Comparison of ENCODE assay signal across 16 cellular contexts in genomic region chr16:68901910-68902309, GRCh38. TPM values are rescaled to one million over a fixed set of nuclear protein-coding genes. Genes with fewer than 3 reads are reported as not detected.
DNase-seq lines count a peak whose midpoint lies in the region; ATAC-seq and TF ChIP-seq lines count a peak whose summit lies in the region.
"Had no signal": no experiment of that assay in that cellular context is flagged by ENCODE, and none has a peak within 500 bp of the region (broad histone marks: within the 10 kb centered on the region; RNA-seq: fewer than 3 reads in every experiment).

No MANE protein-coding gene starts in this region.

- H2AFZ ChIP-seq in H9 (ENCODE audit: low read length), result no peak overlapping the region
- H2AFZ ChIP-seq: parathyroid adenoma, PC-9 had no signal

- H3K27me3 ChIP-seq in H9 (ENCODE audit: insufficient read depth, low read length), result no peaks in the 10 kb centered on the region
- H3K27me3 ChIP-seq: foreskin keratinocyte had no signal

- H3K14ac ChIP-seq in H9 (ENCODE audit: insufficient read depth, low read length), result no peak overlapping the region

- no peak overlapping the region for H2BK15ac ChIP-seq in H9 (ENCODE audit: low read depth, low read length)

- H3K27ac ChIP-seq in H9 (ENCODE audit: insufficient read length, low read depth, low read length), result no peak overlapping the region
- H3K27ac ChIP-seq: foreskin keratinocyte, HL-60, left ventricle myocardium inferior, parathyroid adenoma, PC-9 had no signal

- H3K9ac ChIP-seq in H9 (ENCODE audit: extremely low read depth, insufficient read length, low read length), result no peak overlapping the region
- H3K9ac ChIP-seq: parathyroid adenoma had no signal

- no peaks in the 10 kb centered on the region for H3K79me1 ChIP-seq in H9 (ENCODE audit: insufficient read depth, low read depth, low read length, poor library complexity, severe bottlenecking)

- peaks cover 11 to 13% of the 10 kb centered on the region in 2 experiments for H3K4me1 Mint-ChIP-seq in H9
- H3K4me1 Mint-ChIP-seq in glutamatergic neuron (ENCODE audit: low read depth, unreplicated experiment), result peaks cover 1% of the 10 kb centered on the region
- H3K4me1 Mint-ChIP-seq in endothelial cell (ENCODE audit: unreplicated experiment), result no peaks in the 10 kb centered on the region
- H3K4me1 Mint-ChIP-seq: CD4-positive, alpha-beta memory T cell had no signal

- no peaks in the 10 kb centered on the region for H3K9me3 ChIP-seq in H9 (ENCODE audit: control insufficient read depth, low read depth, low read length)
- H3K9me3 ChIP-seq: left ventricle myocardium inferior had no signal

- ATAC-seq in HG02763 (IDR thresholded peaks at IDR 0.05; ENCODE audit: unreplicated experiment), result no peak

- whole genome bisulfite sequencing in H9 (ENCODE audit: extremely low coverage, insufficient read length, low lambda C conversion rate), result no CpG with 5 or more reads among the region's 2 CpGs

- no peaks in the 10 kb centered on the region for H4K20me1 ChIP-seq in H9 (ENCODE audit: control insufficient read depth, insufficient read depth, insufficient read length)

- no peak overlapping the region for H3K4ac ChIP-seq in H9 (ENCODE audit: low read depth, low read length)

- no peak overlapping the region for H3K23ac ChIP-seq in H9 (ENCODE audit: insufficient read length, low read depth, low read length)

- H3K23me2 ChIP-seq in H9 (ENCODE audit: insufficient read length, low read depth, low read length, poor library complexity, severe bottlenecking), result no peaks in the 10 kb centered on the region

- H2AK5ac ChIP-seq in H9 (ENCODE audit: insufficient read length, low read length), result no peak overlapping the region

- no peak overlapping the region for H2BK5ac ChIP-seq in H9 (ENCODE audit: insufficient read length, low read length)

- no peak overlapping the region for H4K8ac ChIP-seq in H9 (replicated peaks; ENCODE audit: insufficient read length, low read depth, low read length)

- H3K27me3 Mint-ChIP-seq in H9 (ENCODE audit: low read depth), result no peaks in the 10 kb centered on the region
- no peaks in the 10 kb centered on the region for H3K27me3 Mint-ChIP-seq in glutamatergic neuron (ENCODE audit: unreplicated experiment)
- no peaks in the 10 kb centered on the region for H3K27me3 Mint-ChIP-seq in endothelial cell (ENCODE audit: unreplicated experiment)
- H3K27me3 Mint-ChIP-seq: CD4-positive, alpha-beta memory T cell had no signal

- in situ Hi-C loops in ACHN (cut with HindIII; ENCODE audit: low pct_ligation_motif_present, low pct_unique_long_range_greater_than_20kb, low sequenced_read_pairs) (loop anchor here (25.0 kb wide), 1 partner anchor 210 kb away; the partner anchor contains the start of gene HAS3), astrocyte of the cerebellum (cut with HindIII; ENCODE audit: low sequenced_read_pairs) (loop anchor here (5.0 kb wide), 2 partner anchors 80 to 215 kb away; no protein-coding TSS in a partner anchor), G401 (cut with HindIII; ENCODE audit: low sequenced_read_pairs) (no loop called here)

- no peak overlapping the region for H3T11ph ChIP-seq in H9 (ENCODE audit: low read length)

- H3K4me2 ChIP-seq in H9 (ENCODE audit: insufficient read depth, insufficient read length, low read length), result peak overlapping the region; percentile 4
- H3K4me2 ChIP-seq: PC-9 had no signal

- H3K79me2 ChIP-seq in H9 (ENCODE audit: insufficient read depth, low read length), result no peaks in the 10 kb centered on the region
- H3K79me2 ChIP-seq: parathyroid adenoma had no signal

- H2BK20ac ChIP-seq in H9 (ENCODE audit: low read depth, low read length, poor library complexity, severe bottlenecking), result no peak overlapping the region

- DNase-seq in ACHN (peak; percentile 34), H9 (no peak), astrocyte of the cerebellum (ENCODE audit: low read depth) (peak; percentile 43), glutamatergic neuron (no peak), endothelial cell (ENCODE audit: low spot score) (no peak), G401 (ENCODE audit: low spot score) (no peak)
- DNase-seq in activated CD8-positive, alpha-beta memory T cell treated with anti-CD3 and anti-CD28 coated beads, Interleukin-2, amount 50 U/mL, for 48 hours, result no peak
- DNase-seq: CD4-positive, alpha-beta memory T cell; left ventricle myocardium inferior; T1000 had no signal

- H3K18ac ChIP-seq in H9 (ENCODE audit: insufficient read length, low read depth, low read length), result no peak overlapping the region

- peaks cover 0 to 5% (median 0%) of the 10 kb centered on the region in 3 experiments; a peak in 3 of 7 replicates for H3K36me3 Mint-ChIP-seq in H9 (ENCODE audit: insufficient read depth in 1 of 3, low read depth in 3 of 3)
- H3K36me3 Mint-ChIP-seq in glutamatergic neuron (ENCODE audit: unreplicated experiment), result no peaks in the 10 kb centered on the region
- H3K36me3 Mint-ChIP-seq in endothelial cell (ENCODE audit: low read depth, unreplicated experiment), result no peaks in the 10 kb centered on the region

- no peak overlapping the region for H2BK12ac ChIP-seq in H9 (ENCODE audit: insufficient read length, low read depth, low read length)

- H3K9me3 Mint-ChIP-seq in H9 (no peaks in the 10 kb centered on the region), glutamatergic neuron (ENCODE audit: unreplicated experiment) (no peaks in the 10 kb centered on the region), endothelial cell (ENCODE audit: unreplicated experiment) (no peaks in the 10 kb centered on the region)
- H3K9me3 Mint-ChIP-seq: CD4-positive, alpha-beta memory T cell had no signal

- no peak overlapping the region for H2BK120ac ChIP-seq in H9 (ENCODE audit: low read depth, low read length, poor library complexity, severe bottlenecking)

- no peak overlapping the region for H3K56ac ChIP-seq in H9 (ENCODE audit: insufficient read length, low read depth, low read length)

- 0 out of 7 replicates have a peak overlapping the region, but pooled peaks of 1 of the 3 experiments have one; percentile 48 for H3K27ac Mint-ChIP-seq in H9
- H3K27ac Mint-ChIP-seq in glutamatergic neuron (ENCODE audit: unreplicated experiment), result peak overlapping the region; percentile 12
- no peak overlapping the region for H3K27ac Mint-ChIP-seq in endothelial cell (ENCODE audit: unreplicated experiment)
- H3K27ac Mint-ChIP-seq: CD4-positive, alpha-beta memory T cell had no signal

- H3K4me3 Mint-ChIP-seq in H9 (no peak overlapping the region), glutamatergic neuron (ENCODE audit: unreplicated experiment) (no peak overlapping the region), endothelial cell (ENCODE audit: unreplicated experiment) (no peak overlapping the region)

- no peak overlapping the region for H4K5ac ChIP-seq in H9 (ENCODE audit: insufficient read length, low read depth, low read length)

- no peak for TF ChIP-seq CTCF in H9 (conservative IDR thresholded peaks at IDR 0.05)
- TF ChIP-seq CTCF in astrocyte of the cerebellum (IDR thresholded peaks at IDR 0.05; ENCODE audit: low read depth, low read length, missing control alignments), result no peak
- no peak for TF ChIP-seq CTCF in glutamatergic neuron (IDR thresholded peaks at IDR 0.05; ENCODE audit: partially characterized antibody, unreplicated experiment)
- no peak for TF ChIP-seq CTCF in endothelial cell (IDR thresholded peaks at IDR 0.05; ENCODE audit: unreplicated experiment)

- H4K91ac ChIP-seq in H9 (ENCODE audit: insufficient read length, low read depth, low read length), result no peak overlapping the region

- no peak overlapping the region for H3K4me3 ChIP-seq in astrocyte of the cerebellum (ENCODE audit: low read depth, low read length)
- H3K4me3 ChIP-seq: GM12878, left ventricle myocardium inferior, PC-9 had no signal

- H3K4me1 ChIP-seq in H9 (ENCODE audit: insufficient read depth, low read length), result no peaks in the 10 kb centered on the region
- H3K4me1 ChIP-seq: foreskin keratinocyte, left ventricle myocardium inferior had no signal

RNA-seq across cellular contexts. Expression of gene TANGO6, which starts 58.6 kb away (rescaled TPM):
- total RNA-seq in H9 (2021), result 12.0 and 12.5 TPM in 2 replicates
- 16.1 TPM for total RNA-seq in glutamatergic neuron (ENCODE audit: unreplicated experiment)
- total RNA-seq in endothelial cell (ENCODE audit: unreplicated experiment), result 10.4 TPM
- total RNA-seq in G401 (2014; rRNA removed; shearing (Covaris generic)), result 23.8 and 31.5 TPM in 2 replicates

Comparison
In these comparisons a context has a peak if more than half of its experiments do, and no peak if none do; other contexts are left out.
1. DNase-seq: peak in ACHN (single experiment) and astrocyte of the cerebellum (single experiment); none in H9 (single experiment), glutamatergic neuron (single experiment), endothelial cell (single experiment), activated CD8-positive, alpha-beta memory T cell treated with anti-CD3 and anti-CD28 coated beads, Interleukin-2, amount 50 U/mL, for 48 hours (single experiment) and G401 (single experiment).